ENCODE assay signal across 17 cellular contexts in the genomic region with DNA sequence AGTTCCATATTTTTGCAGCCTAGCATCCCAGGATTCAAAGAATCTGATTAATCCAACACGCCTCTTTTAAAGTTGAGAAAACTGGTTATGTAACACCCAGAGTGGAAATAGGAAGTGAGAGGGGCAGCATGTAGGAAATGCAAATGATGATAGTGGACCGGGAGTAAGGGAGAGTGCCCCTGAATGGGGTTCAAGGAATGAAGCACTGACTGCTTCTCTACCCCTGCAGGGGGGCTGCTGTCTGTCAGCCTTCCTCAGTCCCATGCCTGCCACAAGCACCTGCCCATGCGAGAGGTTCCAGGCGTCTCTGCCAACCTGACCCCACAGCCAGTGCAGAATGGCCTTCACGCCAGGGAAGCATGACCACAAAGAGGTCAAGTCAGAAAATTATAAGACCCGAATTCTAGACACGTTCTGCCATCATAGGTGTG.
A peak's percentile ranks its signal among the peaks of the same experiment; 100 is the strongest.
DNase-seq lines count a peak whose midpoint lies in the region; ATAC-seq, FAIRE-seq and TF ChIP-seq lines count a peak whose summit lies in the region.
"Had no signal": no experiment of that assay in that cellular context is flagged by ENCODE, and none has a peak within 500 bp of the region (broad histone marks: within the 10 kb centered on the region; RNA-seq: fewer than 3 reads in every experiment).

No MANE protein-coding gene starts in this region.

- H3K27me3 ChIP-seq in Karpas-422 (ENCODE audit: low read length) = no peaks in the 10 kb centered on the region
- no peaks in the 10 kb centered on the region for H3K27me3 ChIP-seq in spleen (replicated peaks in 1 of 7)

- H3K4me1 ChIP-seq in Karpas-422 (ENCODE audit: low read length) (peaks cover 42% of the 10 kb centered on the region), spleen (peaks cover 25 to 82% (median 60%) of the 10 kb centered on the region in 6 donors)
- H3K4me1 ChIP-seq: Caco-2, left ventricle myocardium inferior, prostate gland had no signal

- no peaks in the 10 kb centered on the region for H3K79me2 ChIP-seq in Karpas-422 (ENCODE audit: low read length)

- H3K36me3 Mint-ChIP-seq in activated CD4-positive, alpha-beta T cell treated with anti-CD3 and anti-CD28 coated beads, Interleukin-2, amount 10 ng/mL, durations not matched to agents 24 days and 14 days (ENCODE audit: low read depth) = peaks cover 12% of the 10 kb centered on the region
- peaks cover 7 to 37% of the 10 kb centered on the region in 2 donors for H3K36me3 Mint-ChIP-seq in activated naive CD4-positive, alpha-beta T cell treated with anti-CD3 and anti-CD28 coated beads, Interleukin-2, amount 50 U/mL, for 72 hours
- H3K36me3 Mint-ChIP-seq in osteocyte (ENCODE audit: unreplicated experiment) = no peaks in the 10 kb centered on the region

- TF ChIP-seq POLR2A in spleen (IDR thresholded peaks at IDR 0.05) = no peak

- H3K9ac ChIP-seq in Karpas-422 (ENCODE audit: low read length) = no peak overlapping the region

- no peaks in the 10 kb centered on the region for H3K9me2 ChIP-seq in Karpas-422 (replicated peaks; ENCODE audit: insufficient read depth, low read length)

- FAIRE-seq in RCC 7860 (lab: Jason Lieb, UNC) = no peak

- H3K9me3 ChIP-seq in Karpas-422 (ENCODE audit: low read length) = no peaks in the 10 kb centered on the region
- H3K9me3 ChIP-seq in spleen = no peaks in the 10 kb centered on the region
- H3K9me3 ChIP-seq: Caco-2, left ventricle myocardium inferior, prostate gland had no signal

- peaks cover 88% of the 10 kb centered on the region for H3K4me1 Mint-ChIP-seq in activated CD4-positive, alpha-beta T cell treated with anti-CD3 and anti-CD28 coated beads, Interleukin-2, amount 10 ng/mL, durations not matched to agents 24 days and 14 days
- no peaks in the 10 kb centered on the region for H3K4me1 Mint-ChIP-seq in osteocyte (ENCODE audit: unreplicated experiment)

- H3K4me3 ChIP-seq in Karpas-422 (ENCODE audit: low read length) (no peak overlapping the region), spleen (no peak overlapping the region)
- H3K4me3 ChIP-seq: left ventricle myocardium inferior, prostate gland had no signal

- intact Hi-C loops in activated CD4-positive, alpha-beta T cell treated with anti-CD3 and anti-CD28 coated beads, Interleukin-2, amount 10 ng/mL, durations not matched to agents 24 days and 14 days (cut with micrococcal nuclease) = loop anchor here (10.0 kb wide), 2 partner anchors 172 to 358 kb away; no protein-coding TSS in a partner anchor
- intact Hi-C loops in spleen (cut with DNase I; ENCODE audit: low total_unique reads) = no loop called here

- peak overlapping the region; percentile 98 for H3K27ac Mint-ChIP-seq in activated CD4-positive, alpha-beta T cell treated with anti-CD3 and anti-CD28 coated beads, Interleukin-2, amount 10 ng/mL, durations not matched to agents 24 days and 14 days
- H3K27ac Mint-ChIP-seq in activated naive CD4-positive, alpha-beta T cell treated with anti-CD3 and anti-CD28 coated beads, Interleukin-2, amount 50 U/mL, for 72 hours = peak overlapping the region; percentile 95 to 96
- H3K27ac Mint-ChIP-seq in osteocyte (ENCODE audit: unreplicated experiment) = no peak overlapping the region

- peak overlapping the region; percentile 69 for H3K4me3 Mint-ChIP-seq in activated CD4-positive, alpha-beta T cell treated with anti-CD3 and anti-CD28 coated beads, Interleukin-2, amount 10 ng/mL, durations not matched to agents 24 days and 14 days
- H3K4me3 Mint-ChIP-seq in osteocyte (ENCODE audit: unreplicated experiment) = no peak overlapping the region

- ATAC-seq in activated naive CD4-positive, alpha-beta T cell treated with anti-CD3 and anti-CD28 coated beads, Interleukin-2, amount 50 U/mL, for 72 hours = no peak

- no peaks in the 10 kb centered on the region for H3K36me3 ChIP-seq in Karpas-422 (ENCODE audit: insufficient read depth, low read length)
- no peaks in the 10 kb centered on the region for H3K36me3 ChIP-seq in spleen
- H3K36me3 ChIP-seq: left ventricle myocardium inferior, prostate gland had no signal

- H3K27me3 Mint-ChIP-seq in activated CD4-positive, alpha-beta T cell treated with anti-CD3 and anti-CD28 coated beads, Interleukin-2, amount 10 ng/mL, durations not matched to agents 24 days and 14 days = no peaks in the 10 kb centered on the region
- peaks cover 4% of the 10 kb centered on the region for H3K27me3 Mint-ChIP-seq in osteocyte (ENCODE audit: unreplicated experiment)

- H3K27ac ChIP-seq in Karpas-422 (ENCODE audit: low read length) = no peak overlapping the region
- H3K27ac ChIP-seq in spleen = peak overlapping the region in 1 of 8 donors; percentile 45
- H3K27ac ChIP-seq: left ventricle myocardium inferior, prostate gland had no signal

- WGBS in spleen, 5 donors = 34 to 51% (median 41%) methylated on average over 7 of the region's 7 CpGs

- DNase-seq in activated CD4-positive, alpha-beta T cell treated with anti-CD3 and anti-CD28 coated beads, Interleukin-2, amount 10 ng/mL, durations not matched to agents 24 days and 14 days = no peak
- no peak for DNase-seq in activated CD4-positive, alpha-beta T cell treated with anti-CD3 and anti-CD28 coated beads for 4 hours
- DNase-seq in Karpas-422 (peak; percentile 50), osteocyte (ENCODE audit: extremely low spot score, unreplicated experiment) (peak; percentile 72), RCC 7860 (ENCODE audit: low spot score) (no peak), spleen (no peak), anterior cingulate cortex (lab: John Stamatoyannopoulos, UW) (no peak)
- no peak for DNase-seq in activated naive CD4-positive, alpha-beta T cell treated with anti-CD3 and anti-CD28 coated beads, Interleukin-2, amount 50 U/mL, for 72 hours (ENCODE audit: low spot score in 2 of 2)
- DNase-seq: ACHN; activated CD4-positive, CD25-positive, alpha-beta regulatory T cell; Caco-2; GDM1; hypothalamus; left ventricle myocardium inferior; NCI-H1105 treated with DMSO at 0.1 percent for 48 hours; NCI-H2227 treated with DMSO at 0.1 percent for 48 hours had no signal

- TF ChIP-seq CTCF in osteocyte (IDR thresholded peaks at IDR 0.05) = no peak
- no peak for TF ChIP-seq CTCF in spleen (IDR thresholded peaks at IDR 0.05 in 8 of 11, conservative IDR thresholded peaks at IDR 0.05 in 3 of 11)

- H3K9me3 Mint-ChIP-seq in activated CD4-positive, alpha-beta T cell treated with anti-CD3 and anti-CD28 coated beads, Interleukin-2, amount 10 ng/mL, durations not matched to agents 24 days and 14 days = peaks cover 9% of the 10 kb centered on the region
- H3K9me3 Mint-ChIP-seq in activated naive CD4-positive, alpha-beta T cell treated with anti-CD3 and anti-CD28 coated beads, Interleukin-2, amount 50 U/mL, for 72 hours = peaks cover 0 to 20% of the 10 kb centered on the region in 2 donors
- H3K9me3 Mint-ChIP-seq in osteocyte (ENCODE audit: unreplicated experiment) = peaks cover 6% of the 10 kb centered on the region

- peak overlapping the region; percentile 2 for H3K4me2 ChIP-seq in Karpas-422 (ENCODE audit: low read depth, low read length, poor library complexity, severe bottlenecking)

- no peak overlapping the region for H2AFZ ChIP-seq in Karpas-422 (ENCODE audit: low read length)

- no peaks in the 10 kb centered on the region for H4K20me1 ChIP-seq in Karpas-422 (ENCODE audit: insufficient read depth, low read depth, low read length)

Comparison
In these comparisons a context has a peak if more than half of its experiments do, and no peak if none do; other contexts are left out.
1. DNase-seq: peak in Karpas-422 (single experiment) and osteocyte (single experiment); none in activated CD4-positive, alpha-beta T cell treated with anti-CD3 and anti-CD28 coated beads, Interleukin-2, amount 10 ng/mL, durations not matched to agents 24 days and 14 days (single experiment), activated CD4-positive, alpha-beta T cell treated with anti-CD3 and anti-CD28 coated beads for 4 hours (0 of 2), activated naive CD4-positive, alpha-beta T cell treated with anti-CD3 and anti-CD28 coated beads, Interleukin-2, amount 50 U/mL, for 72 hours (0 of 2), RCC 7860 (single experiment), spleen (single experiment) and anterior cingulate cortex (0 of 58).